Comparison of ENCODE assay signal across 9 cellular contexts in genomic region chr5:7179364-7179763, GRCh38.
"Had no signal": no experiment of that assay in that cellular context is flagged by ENCODE, and none has a peak within 500 bp of the region (broad histone marks: within the 10 kb centered on the region; RNA-seq: fewer than 3 reads in every experiment).

No MANE protein-coding gene starts in this region.

- H3K27me3 Mint-ChIP-seq: IgD-negative memory B cell had no signal

- DNase-seq: GM23248, GOT3, H7, HFFc6, KBM-7 had no signal

- H3K36me3 Mint-ChIP-seq: IgD-negative memory B cell had no signal

- H3K4me1 Mint-ChIP-seq: IgD-negative memory B cell had no signal

- H3K27ac Mint-ChIP-seq: HFFc6 had no signal

- H3K4me3 Mint-ChIP-seq: HFFc6, IgD-negative memory B cell had no signal

- ATAC-seq: HCT116, HepG2 had no signal

- H3K27ac ChIP-seq: GM23248, HL-60 had no signal
